In genomic region chr5:65981969-65982368, GRCh38 we compare ENCODE assay signal across 23 cellular contexts. TPM values are rescaled to one million over a fixed set of nuclear protein-coding genes. Genes with fewer than 3 reads are reported as not detected.
DNase-seq lines count a peak whose midpoint lies in the region; ATAC-seq, FAIRE-seq and TF ChIP-seq lines count a peak whose summit lies in the region.
"Had no signal": no experiment of that assay in that cellular context is flagged by ENCODE, and none has a peak within 500 bp of the region (broad histone marks: within the 10 kb centered on the region; RNA-seq: fewer than 3 reads in every experiment).

No MANE protein-coding gene starts in this region.

- H3K9me3 ChIP-seq in A549 (no peaks in the 10 kb centered on the region), heart left ventricle (no peaks in the 10 kb centered on the region), sigmoid colon (no peaks in the 10 kb centered on the region)
- H3K9me3 ChIP-seq: Caco-2, left lung had no signal

- TF ChIP-seq POLR2A in A549 (IDR thresholded peaks at IDR 0.05; ENCODE audit: low read length) (no peak), heart left ventricle (IDR thresholded peaks at IDR 0.05) (no peak), sigmoid colon (IDR thresholded peaks at IDR 0.05) (no peak)

- H3K36me3 Mint-ChIP-seq in T-cell (peaks cover 19% of the 10 kb centered on the region), memory B cell (peaks cover 16% of the 10 kb centered on the region)

- H3K4me2 ChIP-seq in A549 = peak overlapping the region; percentile 53

- CTCF ChIA-PET in A549 (lab: Yijun Ruan, JAX) (no interaction called here), T-cell (lab: Charles Lee) (no interaction called here)

- DNase-seq in A549 (ENCODE audit: low read depth in 1 of 2, low spot score in 1 of 2) = no peak
- peak; percentile 10 for DNase-seq in DMS53 treated with DMSO at 0.1 percent for 48 hours (lab: John Stamatoyannopoulos, UW; ENCODE audit: unreplicated experiment)
- no peak for DNase-seq in T-cell
- no peak for DNase-seq in memory B cell (ENCODE audit: low spot score in 2 of 2)
- no peak for DNase-seq in heart left ventricle
- no peak for DNase-seq in ureter (ENCODE audit: low spot score)
- no peak for DNase-seq in sigmoid colon
- DNase-seq: activated CD4-positive, CD25-positive, alpha-beta regulatory T cell treated with anti-CD3 and anti-CD28 coated beads, Interleukin-2, amount 50 U/mL, for 72 hours; activated CD8-positive, alpha-beta memory T cell treated with anti-CD3 and anti-CD28 coated beads, Interleukin-2, amount 10 ng/mL, durations not matched to agents 7 days and 5 days; activated effector memory CD4-positive, alpha-beta T cell treated with anti-CD3 and anti-CD28 coated beads, Interleukin-2, amount 50 U/mL, for 16 hours; amygdala; Caco-2; GM23248; left lung; MM.1S; NCI-H1436 treated with DMSO at 0.1 percent for 48 hours; NCI-H2171 treated with DMSO at 0.1 percent for 48 hours; occipital lobe; right cardiac atrium; SIG-M5 had no signal

- no peaks in the 10 kb centered on the region for H3K9me3 Mint-ChIP-seq in T-cell
- no peaks in the 10 kb centered on the region for H3K9me3 Mint-ChIP-seq in memory B cell

- H3K4me3 Mint-ChIP-seq in T-cell (no peak overlapping the region), memory B cell (no peak overlapping the region)
- H3K4me3 Mint-ChIP-seq: activated CD8-positive, alpha-beta memory T cell treated with anti-CD3 and anti-CD28 coated beads, Interleukin-2, amount 10 ng/mL, durations not matched to agents 7 days and 5 days; stimulated activated memory B cell treated with anti-CD40 and anti-IgM and Interleukin-4, amounts not matched to agents 10 μg/mL and 1 μg/mL and 100 μg/mL, for 72 hours had no signal

- POLR2A ChIA-PET in A549 (lab: Yijun Ruan, JAX) = no interaction called here
- POLR2A ChIA-PET in T-cell (lab: Charles Lee) = no interaction called here

- peaks cover 51% of the 10 kb centered on the region for H3K4me1 ChIP-seq in A549
- peaks cover 0 to 15% (median 0%) of the 10 kb centered on the region in 12 donors for H3K4me1 ChIP-seq in heart left ventricle
- peaks cover 0 to 39% (median 33%) of the 10 kb centered on the region in 4 donors for H3K4me1 ChIP-seq in sigmoid colon
- H3K4me1 ChIP-seq: Caco-2 had no signal

- ATAC-seq in A549 = peak; percentile 19 to 41; a peak in 3 of 6 replicates
- no peak for ATAC-seq in T-cell (replicated peaks in 1 of 4)
- ATAC-seq in memory B cell (ENCODE audit: low read depth) = no peak
- no peak for ATAC-seq in heart left ventricle
- ATAC-seq in GM18517 (IDR thresholded peaks at IDR 0.05; ENCODE audit: unreplicated experiment) = no peak
- ATAC-seq: activated CD8-positive, alpha-beta memory T cell treated with anti-CD3 and anti-CD28 coated beads, Interleukin-2, amount 10 ng/mL, durations not matched to agents 7 days and 5 days; esophagus mucosa; left lung; right cardiac atrium; stimulated activated memory B cell treated with anti-CD40 and anti-IgM and Interleukin-4, amounts not matched to agents 10 μg/mL and 1 μg/mL and 100 μg/mL, for 72 hours had no signal

- TF ChIP-seq CTCF in A549 (IDR thresholded peaks at IDR 0.05) = no peak
- TF ChIP-seq CTCF in heart left ventricle (IDR thresholded peaks at IDR 0.05) = no peak
- TF ChIP-seq CTCF in sigmoid colon (IDR thresholded peaks at IDR 0.05) = no peak

- H3K27ac Mint-ChIP-seq in T-cell = peak overlapping the region; percentile 51 to 79
- H3K27ac Mint-ChIP-seq in memory B cell = peak overlapping the region; percentile 65
- H3K27ac Mint-ChIP-seq: activated CD8-positive, alpha-beta memory T cell treated with anti-CD3 and anti-CD28 coated beads, Interleukin-2, amount 10 ng/mL, durations not matched to agents 7 days and 5 days; stimulated activated memory B cell treated with anti-CD40 and anti-IgM and Interleukin-4, amounts not matched to agents 10 μg/mL and 1 μg/mL and 100 μg/mL, for 72 hours had no signal

- H3K36me3 ChIP-seq in heart left ventricle (no peaks in the 10 kb centered on the region), sigmoid colon (no peaks in the 10 kb centered on the region)
- H3K36me3 ChIP-seq: left lung had no signal

- TF ChIP-seq EP300 in A549 (IDR thresholded peaks at IDR 0.05) = no peak
- no peak for TF ChIP-seq EP300 in sigmoid colon (IDR thresholded peaks at IDR 0.05)

- peak overlapping the region; percentile 62 to 74 for H3K27ac ChIP-seq in A549
- no peak overlapping the region for H3K27ac ChIP-seq in heart left ventricle
- no peak overlapping the region for H3K27ac ChIP-seq in sigmoid colon
- H3K27ac ChIP-seq: GM23248, left lung had no signal

- no peak for TF ChIP-seq RAD21 in A549 (conservative IDR thresholded peaks at IDR 0.05 in 1 of 2, IDR thresholded peaks at IDR 0.05 in 1 of 2)

- 81% methylated on average over 1 of the region's 1 CpG for WGBS in A549 (ENCODE audit: missing lambda C conversion rate)
- 96 to 100% (median 97%) methylated on average over 1 of the region's 1 CpG for WGBS in heart left ventricle, 4 donors
- 97 to 100% methylated on average over 1 of the region's 1 CpG for WGBS in sigmoid colon, 2 donors

- H3K27me3 Mint-ChIP-seq in T-cell (no peaks in the 10 kb centered on the region), memory B cell (no peaks in the 10 kb centered on the region)
- H3K27me3 Mint-ChIP-seq: activated CD8-positive, alpha-beta memory T cell treated with anti-CD3 and anti-CD28 coated beads, Interleukin-2, amount 10 ng/mL, durations not matched to agents 7 days and 5 days; stimulated activated memory B cell treated with anti-CD40 and anti-IgM and Interleukin-4, amounts not matched to agents 10 μg/mL and 1 μg/mL and 100 μg/mL, for 72 hours had no signal

- H3K4me3 ChIP-seq in A549 (no peak overlapping the region), heart left ventricle (no peak overlapping the region), sigmoid colon (no peak overlapping the region)
- H3K4me3 ChIP-seq: GM23248, left lung had no signal

- intact Hi-C loops in heart left ventricle (cut with DNase I) (no loop called here), sigmoid colon (cut with DNase I) (no loop called here)

- peaks cover 79 to 82% (median 80%) of the 10 kb centered on the region in 3 donors for H3K4me1 Mint-ChIP-seq in T-cell
- peaks cover 44% of the 10 kb centered on the region for H3K4me1 Mint-ChIP-seq in memory B cell

- no peak for FAIRE-seq in A549 (lab: Jason Lieb, UNC)

- no peaks in the 10 kb centered on the region for H3K27me3 ChIP-seq in heart left ventricle
- no peaks in the 10 kb centered on the region for H3K27me3 ChIP-seq in sigmoid colon
- H3K27me3 ChIP-seq: left lung had no signal

TF ChIP-seq in A549, 52 proteins besides CTCF, POLR2A, EP300 and RAD21 (continues in another document):
- TF ChIP-seq SMC3 (IDR thresholded peaks at IDR 0.05) (no peak), ESRRA (IDR thresholded peaks at IDR 0.05; ENCODE audit: borderline replicate concordance, low read length) (no peak), HDAC2 (IDR thresholded peaks at IDR 0.05) (no peak), TFCP2L1 (CRISPR knock-in tag; IDR thresholded peaks at IDR 0.05) (no peak), PBX3 (IDR thresholded peaks at IDR 0.05) (no peak), RFX5 (IDR thresholded peaks at IDR 0.05) (no peak), FOXS1 (CRISPR knock-in tag; IDR thresholded peaks at IDR 0.05) (no peak), CHD2 (IDR thresholded peaks at IDR 0.05; ENCODE audit: low read length, partially characterized antibody) (no peak), HOXB13 (CRISPR knock-in tag; IDR thresholded peaks at IDR 0.05; ENCODE audit: low read depth) (no peak), RNF2 (IDR thresholded peaks at IDR 0.05; ENCODE audit: borderline replicate concordance, low read depth) (no peak)

RNA-seq across cellular contexts. Expression of gene ERBIN, which starts 55.6 kb away (rescaled TPM):
- polyA plus RNA-seq in A549 (2011; rRNA removed) (45.3 and 57.7 TPM in 2 replicates), A549 (2017; fragmentation: RNase III; extraction: RNeasy Plus Mini Kit Qiagen cat#74134 plus additional on column Dnase treatment) (24.3 to 25.6 TPM (median 25.6 TPM) in 3 replicates), heart left ventricle (10 to 100 TPM in 1 of 2 donors, 1 to 10 TPM in 1; 6.7 to 17.7 TPM), sigmoid colon (10 to 100 TPM; 31.9 to 45.6 (median 43.0) TPM)
- polyA plus RNA-seq in A549 (2012; cell fraction: cytosol; rRNA removed) = 5.9 and 7.3 TPM in 2 replicates
- 5.6 and 8.3 TPM in 2 replicates for polyA plus RNA-seq in A549 (2012; cell fraction: nucleus; rRNA removed)
- polyA minus RNA-seq in A549 (2011; rRNA and poly(A)+ RNA removed) = 36.1 and 57.5 TPM in 2 replicates
- total RNA-seq in T-cell (100 to 1,000 TPM; 105 to 125 (median 112) TPM), heart left ventricle (10 to 100 TPM; 28.4 to 59.1 (median 41.3) TPM), ureter (101 TPM), sigmoid colon (100 to 1,000 TPM in 1 of 4 donors, 10 to 100 TPM in 3; 64.9 to 101 (median 84.2) TPM)

Comparison
In these comparisons a context has a peak if more than half of its experiments do, and no peak if none do; other contexts are left out.
1. ATAC-seq: peak in A549 (2 of 2); none in T-cell (0 of 4), memory B cell (single experiment), heart left ventricle (0 of 4) and GM18517 (single experiment).
2. H3K27ac ChIP-seq: peak in A549 (2 of 2); none in heart left ventricle (0 of 12) and sigmoid colon (0 of 4).